In genomic region chr15:31279221-31280036, GRCh38 we compare ENCODE assay signal across 12 cellular contexts. TPM values are rescaled to one million over a fixed set of nuclear protein-coding genes. Genes with fewer than 3 reads are reported as not detected.
DNase-seq lines count a peak whose midpoint lies in the region; ATAC-seq and TF ChIP-seq lines count a peak whose summit lies in the region.
"Had no signal": no experiment of that assay in that cellular context is flagged by ENCODE, and none has a peak within 500 bp of the region (broad histone marks: within the 10 kb centered on the region; RNA-seq: fewer than 3 reads in every experiment).

No MANE protein-coding gene starts in this region.

- peak; percentile 5 to 13 for DNase-seq in activated T-cell treated with anti-CD3 and anti-CD28 coated beads, Interleukin-2, amount 50 U/mL, for 48 hours
- no peak for DNase-seq in activated T-cell treated with anti-CD3 and anti-CD28 coated beads, Interleukin-2, amount 50 U/mL, for 1 hour
- DNase-seq in activated CD4-positive, alpha-beta memory T cell treated with anti-CD3 and anti-CD28 coated beads, Interleukin-2, amount 10 ng/mL, durations not matched to agents 7 days and 5 days = peak; percentile 8
- DNase-seq in left lobe of liver (ENCODE audit: low spot score) (peak; percentile 84), tibial artery (peak; percentile 12 to 37), NCI-H82 treated with DMSO at 0.1 percent for 48 hours (lab: John Stamatoyannopoulos, UW; ENCODE audit: unreplicated experiment) (no peak), inferior parietal cortex (ENCODE audit: extremely low spot score) (no peak)
- DNase-seq in CD4-positive, alpha-beta T cell = no peak
- DNase-seq: NCI-H510A had no signal

- no peak overlapping the region for H3K4me3 Mint-ChIP-seq in activated CD4-positive, alpha-beta memory T cell treated with anti-CD3 and anti-CD28 coated beads, Interleukin-2, amount 10 ng/mL, durations not matched to agents 7 days and 5 days
- no peak overlapping the region for H3K4me3 Mint-ChIP-seq in CD4-positive, alpha-beta T cell
- H3K4me3 Mint-ChIP-seq: activated T-helper 17 cell treated with anti-CD3 and anti-CD28 coated beads, Interleukin-2, amount 50 U/mL, for 72 hours had no signal

- H3K36me3 Mint-ChIP-seq in activated CD4-positive, alpha-beta memory T cell treated with anti-CD3 and anti-CD28 coated beads, Interleukin-2, amount 10 ng/mL, durations not matched to agents 7 days and 5 days (ENCODE audit: low read depth) = no peaks in the 10 kb centered on the region
- H3K36me3 Mint-ChIP-seq in CD4-positive, alpha-beta T cell (ENCODE audit: low read depth) = no peaks in the 10 kb centered on the region

- H3K36me3 ChIP-seq in tibial artery = no peaks in the 10 kb centered on the region

- H3K27ac Mint-ChIP-seq in activated CD4-positive, alpha-beta memory T cell treated with anti-CD3 and anti-CD28 coated beads, Interleukin-2, amount 10 ng/mL, durations not matched to agents 7 days and 5 days = no peak overlapping the region
- H3K27ac Mint-ChIP-seq in CD4-positive, alpha-beta T cell = no peak overlapping the region
- H3K27ac Mint-ChIP-seq: activated T-helper 17 cell treated with anti-CD3 and anti-CD28 coated beads, Interleukin-2, amount 50 U/mL, for 72 hours had no signal

- no peaks in the 10 kb centered on the region for H3K27me3 ChIP-seq in tibial artery
- H3K27me3 ChIP-seq in CD4-positive, alpha-beta T cell (ENCODE audit: control insufficient read depth, insufficient read depth, low read length) = no peaks in the 10 kb centered on the region

- H3K4me1 Mint-ChIP-seq in activated CD4-positive, alpha-beta memory T cell treated with anti-CD3 and anti-CD28 coated beads, Interleukin-2, amount 10 ng/mL, durations not matched to agents 7 days and 5 days = peaks cover 4% of the 10 kb centered on the region
- H3K4me1 Mint-ChIP-seq in CD4-positive, alpha-beta T cell (ENCODE audit: low read depth) = peaks cover 11% of the 10 kb centered on the region
- H3K4me1 Mint-ChIP-seq: activated T-helper 17 cell treated with anti-CD3 and anti-CD28 coated beads, Interleukin-2, amount 50 U/mL, for 72 hours had no signal

- CTCF ChIA-PET in activated CD4-positive, alpha-beta memory T cell treated with anti-CD3 and anti-CD28 coated beads, Interleukin-2, amount 10 ng/mL, durations not matched to agents 7 days and 5 days (lab: Charles Lee) = no interaction called here
- CTCF ChIA-PET in CD4-positive, alpha-beta T cell (lab: Charles Lee) = no interaction called here

- no peak overlapping the region for H3K27ac ChIP-seq in tibial artery
- H3K27ac ChIP-seq in CD4-positive, alpha-beta T cell (ENCODE audit: low read depth, low read length) = no peak overlapping the region
- H3K27ac ChIP-seq: C4-2B had no signal

- H3K9me3 Mint-ChIP-seq in activated CD4-positive, alpha-beta memory T cell treated with anti-CD3 and anti-CD28 coated beads, Interleukin-2, amount 10 ng/mL, durations not matched to agents 7 days and 5 days = no peaks in the 10 kb centered on the region
- H3K9me3 Mint-ChIP-seq in CD4-positive, alpha-beta T cell = no peaks in the 10 kb centered on the region
- H3K9me3 Mint-ChIP-seq: activated T-helper 17 cell treated with anti-CD3 and anti-CD28 coated beads, Interleukin-2, amount 50 U/mL, for 72 hours had no signal

- no peak for TF ChIP-seq CTCF in tibial artery (IDR thresholded peaks at IDR 0.05)
- TF ChIP-seq CTCF in CD4-positive, alpha-beta T cell (IDR thresholded peaks at IDR 0.05) = no peak

- peaks cover 0 to 22% (median 16%) of the 10 kb centered on the region in 4 donors for H3K4me1 ChIP-seq in tibial artery

- peaks cover 11% of the 10 kb centered on the region for H3K27me3 Mint-ChIP-seq in activated CD4-positive, alpha-beta memory T cell treated with anti-CD3 and anti-CD28 coated beads, Interleukin-2, amount 10 ng/mL, durations not matched to agents 7 days and 5 days
- no peaks in the 10 kb centered on the region for H3K27me3 Mint-ChIP-seq in CD4-positive, alpha-beta T cell
- H3K27me3 Mint-ChIP-seq: activated T-helper 17 cell treated with anti-CD3 and anti-CD28 coated beads, Interleukin-2, amount 50 U/mL, for 72 hours had no signal

- peak; percentile 91 for ATAC-seq in left lobe of liver
- no peak for ATAC-seq in CD4-positive, alpha-beta T cell (ENCODE audit: poor library complexity)
- ATAC-seq: activated T-helper 17 cell treated with anti-CD3 and anti-CD28 coated beads, Interleukin-2, amount 50 U/mL, for 72 hours; GM12878 had no signal

- H3K4me3 ChIP-seq in tibial artery = no peak overlapping the region
- H3K4me3 ChIP-seq: GM12878 had no signal

- no peaks in the 10 kb centered on the region for H3K9me3 ChIP-seq in tibial artery
- no peaks in the 10 kb centered on the region for H3K9me3 ChIP-seq in CD4-positive, alpha-beta T cell (ENCODE audit: control insufficient read depth, low read length)

- intact Hi-C loops in tibial artery (cut with DNase I; ENCODE audit: low total_unique reads) = no loop called here
- intact Hi-C loops in CD4-positive, alpha-beta T cell (cut with DNase I, micrococcal nuclease) = no loop called here

- POLR2A ChIA-PET in activated CD4-positive, alpha-beta memory T cell treated with anti-CD3 and anti-CD28 coated beads, Interleukin-2, amount 10 ng/mL, durations not matched to agents 7 days and 5 days (lab: Charles Lee) = interaction anchor here (1.5 kb wide), 1 partner anchor 47 kb away, joined by 3 read pairs; the partner anchor contains the start of gene KLF13
- POLR2A ChIA-PET in CD4-positive, alpha-beta T cell (lab: Charles Lee) = interaction anchor here (1.0 kb wide), 2 partner anchors 10 to 15 kb away, joined by 3 read pairs; no protein-coding TSS in a partner anchor

RNA-seq across cellular contexts. Expression of gene KLF13, which starts 47.2 kb away (rescaled TPM):
- total RNA-seq in activated CD4-positive, alpha-beta memory T cell treated with anti-CD3 and anti-CD28 coated beads, Interleukin-2, amount 10 ng/mL, durations not matched to agents 7 days and 5 days = 100 to 1,000 TPM; 199 TPM
- 91.9 TPM for total RNA-seq in left lobe of liver
- total RNA-seq in CD4-positive, alpha-beta T cell = 100 to 1,000 TPM; 284 to 308 TPM

Comparison
In these comparisons a context has a peak if more than half of its experiments do, and no peak if none do; other contexts are left out.
1. DNase-seq: peak in activated T-cell treated with anti-CD3 and anti-CD28 coated beads, Interleukin-2, amount 50 U/mL, for 48 hours (2 of 2), activated CD4-positive, alpha-beta memory T cell treated with anti-CD3 and anti-CD28 coated beads, Interleukin-2, amount 10 ng/mL, durations not matched to agents 7 days and 5 days (single experiment), left lobe of liver (single experiment) and tibial artery (2 of 2); none in activated T-cell treated with anti-CD3 and anti-CD28 coated beads, Interleukin-2, amount 50 U/mL, for 1 hour (single experiment), NCI-H82 treated with DMSO at 0.1 percent for 48 hours (single experiment), inferior parietal cortex (single experiment) and CD4-positive, alpha-beta T cell (0 of 10).